13 cellular contexts compared by ENCODE assay signal in genomic region chr5:154351566-154351965, GRCh38.
DNase-seq lines count a peak whose midpoint lies in the region; ATAC-seq and TF ChIP-seq lines count a peak whose summit lies in the region.
"Had no signal": no experiment of that assay in that cellular context is flagged by ENCODE, and none has a peak within 500 bp of the region (broad histone marks: within the 10 kb centered on the region; RNA-seq: fewer than 3 reads in every experiment).

No MANE protein-coding gene starts in this region.

- ATAC-seq in GM18873 (IDR thresholded peaks at IDR 0.05; ENCODE audit: low FRiP score, unreplicated experiment) (peak; percentile 68), GM21529 (IDR thresholded peaks at IDR 0.05; ENCODE audit: unreplicated experiment) (peak; percentile 63), HG03159 (IDR thresholded peaks at IDR 0.05; ENCODE audit: unreplicated experiment) (peak; percentile 77)

- DNase-seq in renal cortical epithelial cell (ENCODE audit: low read depth): peak; percentile 55
- DNase-seq in NCI-H1417 treated with DMSO at 0.1 percent for 48 hours (lab: John Stamatoyannopoulos, UW): no peak
- no peak for DNase-seq in hypothalamus (lab: John Stamatoyannopoulos, UW)
- DNase-seq in GM10266 (ENCODE audit: extremely low spot score): no peak
- DNase-seq: activated CD4-positive, alpha-beta T cell treated with anti-CD3 and anti-CD28 coated beads for 48 hours; CD8-positive, alpha-beta memory T cell; Kasumi-1; left ventricle myocardium inferior; NCI-H2107; tibial artery had no signal

- no peak for TF ChIP-seq CTCF in GM10266 (IDR thresholded peaks at IDR 0.05; ENCODE audit: control insufficient read depth, insufficient read depth, low read depth, missing control alignments)
